In genomic region chr19:39052243-39052746, GRCh38 we compare ENCODE assay signal across 8 cellular contexts. TPM values are rescaled to one million over a fixed set of nuclear protein-coding genes. Genes with fewer than 3 reads are reported as not detected.
DNase-seq lines count a peak whose midpoint lies in the region; ATAC-seq and TF ChIP-seq lines count a peak whose summit lies in the region.

No MANE protein-coding gene starts in this region.

- DNase-seq in COLO668 (lab: John Stamatoyannopoulos, UW; ENCODE audit: unreplicated experiment) (peak; percentile 40), WTC11 (ENCODE audit: low spot score) (peak; percentile 83), MCF 10A (ENCODE audit: unreplicated experiment) (peak; percentile 62), kidney tubule cell (ENCODE audit: low spot score) (peak; percentile 61)
- peak; percentile 53 for DNase-seq in stimulated activated CD4-positive, alpha-beta T cell treated with anti-CD3 and anti-CD28 coated beads, Interleukin-2, amount 100 ng/mL, for 4 hours (ENCODE audit: low read depth)

- H3K27me3 Mint-ChIP-seq in WTC11 (ENCODE audit: low read depth) (peaks cover 12% of the 10 kb centered on the region), MCF 10A (ENCODE audit: insufficient read depth, unreplicated experiment) (no peaks in the 10 kb centered on the region)

- H3K36me3 Mint-ChIP-seq in WTC11: no peaks in the 10 kb centered on the region
- no peaks in the 10 kb centered on the region for H3K36me3 Mint-ChIP-seq in MCF 10A (ENCODE audit: insufficient read depth, unreplicated experiment)

- POLR2A ChIA-PET in WTC11 (lab: Charles Lee) (interaction anchor here (0.8 kb wide), 1 partner anchor 19 kb away, joined by 3 read pairs; no protein-coding TSS in a partner anchor), MCF 10A (lab: Yijun Ruan, JAX) (no interaction called here)

- intact Hi-C loops in MCF 10A (cut with micrococcal nuclease): loop anchor here (1.0 kb wide), 3 partner anchors 58 to 276 kb away; no protein-coding TSS in a partner anchor

- CTCF ChIA-PET in WTC11 (lab: Charles Lee): interaction anchor here (0.5 to 4.6 kb wide), 38 partner anchors 9 to 408 kb away, joined by 3 to 28 read pairs (median 4); partner anchors contain the start of genes FBXO17, FBXO27, IFNL1 and SAMD4B
- CTCF ChIA-PET in MCF 10A (lab: Yijun Ruan, JAX): interaction anchor here (0.5 to 1.9 kb wide), 14 partner anchors 9 to 275 kb away, joined by 3 to 11 read pairs (median 3); partner anchors contain the start of gene NCCRP1

- no TSS peak for BruUV-seq in MCF 10A (replicated peaks; lab: Mats Ljungman, UMichigan)

- TF ChIP-seq CTCF in WTC11 (IDR thresholded peaks at IDR 0.05): peak; percentile 96
- TF ChIP-seq CTCF in MCF 10A (IDR thresholded peaks at IDR 0.05; ENCODE audit: unreplicated experiment): peak; percentile 90

- H3K4me3 Mint-ChIP-seq in WTC11 (no peak overlapping the region), MCF 10A (ENCODE audit: unreplicated experiment) (no peak overlapping the region)

- H3K4me1 Mint-ChIP-seq in WTC11 (no peaks in the 10 kb centered on the region), MCF 10A (ENCODE audit: insufficient read depth, unreplicated experiment) (no peaks in the 10 kb centered on the region)

- TF ChIP-seq EP300 in Ishikawa (IDR thresholded peaks at IDR 0.05; ENCODE audit: borderline replicate concordance): no peak

- no peak overlapping the region for H3K27ac Mint-ChIP-seq in WTC11
- no peak overlapping the region for H3K27ac Mint-ChIP-seq in MCF 10A (ENCODE audit: low read depth, unreplicated experiment)

- TF ChIP-seq RAD21 in Ishikawa (IDR thresholded peaks at IDR 0.05; ENCODE audit: low read depth): peak; percentile 84

- H3K9me3 Mint-ChIP-seq in WTC11 (peaks cover 16% of the 10 kb centered on the region), MCF 10A (ENCODE audit: unreplicated experiment) (peaks cover 2% of the 10 kb centered on the region)

- ATAC-seq in WTC11: peak; percentile 98
- ATAC-seq in HG02852 (IDR thresholded peaks at IDR 0.05; ENCODE audit: unreplicated experiment): no peak
- no peak for ATAC-seq in GM21515 (IDR thresholded peaks at IDR 0.05; ENCODE audit: unreplicated experiment)

TF ChIP-seq in Ishikawa, 13 proteins besides CTCF, POLR2A, EP300 and RAD21:
- TF ChIP-seq TEAD4 (IDR thresholded peaks at IDR 0.05) (no peak), FOXM1 (IDR thresholded peaks at IDR 0.05; ENCODE audit: borderline replicate concordance, low read depth) (no peak), EGR1 (IDR thresholded peaks at IDR 0.05) (no peak), YY1 (IDR thresholded peaks at IDR 0.05; ENCODE audit: low read depth) (no peak), REST (IDR thresholded peaks at IDR 0.05; ENCODE audit: low read depth) (no peak)

TF ChIP-seq in WTC11, 78 proteins besides CTCF, POLR2A, EP300 and RAD21:
- TF ChIP-seq EMX1 (CRISPR knock-in tag; IDR thresholded peaks at IDR 0.05) (no peak), NFE2L1 (CRISPR knock-in tag; IDR thresholded peaks at IDR 0.05) (no peak), SOX15 (CRISPR knock-in tag; IDR thresholded peaks at IDR 0.05) (no peak), ZNF512 (CRISPR knock-in tag; IDR thresholded peaks at IDR 0.05; ENCODE audit: borderline replicate concordance) (no peak), ZNF416 (CRISPR knock-in tag; IDR thresholded peaks at IDR 0.05) (no peak), CREB1 (CRISPR knock-in tag; IDR thresholded peaks at IDR 0.05) (no peak), E2F1 (CRISPR knock-in tag; IDR thresholded peaks at IDR 0.05) (0 out of 2 replicates have a peak, but pooled peaks have one; percentile 22), CBFB (CRISPR knock-in tag; IDR thresholded peaks at IDR 0.05; ENCODE audit: low read depth) (no peak), ZNF121 (CRISPR knock-in tag; IDR thresholded peaks at IDR 0.05) (peak; percentile 92), RELA (CRISPR knock-in tag; IDR thresholded peaks at IDR 0.05; ENCODE audit: borderline replicate concordance) (no peak), NR3C1 (CRISPR knock-in tag; conservative IDR thresholded peaks at IDR 0.05; ENCODE audit: low read depth) (no peak), NR1H2 (CRISPR knock-in tag; IDR thresholded peaks at IDR 0.05) (no peak)
- TF ChIP-seq, protein P1, sequence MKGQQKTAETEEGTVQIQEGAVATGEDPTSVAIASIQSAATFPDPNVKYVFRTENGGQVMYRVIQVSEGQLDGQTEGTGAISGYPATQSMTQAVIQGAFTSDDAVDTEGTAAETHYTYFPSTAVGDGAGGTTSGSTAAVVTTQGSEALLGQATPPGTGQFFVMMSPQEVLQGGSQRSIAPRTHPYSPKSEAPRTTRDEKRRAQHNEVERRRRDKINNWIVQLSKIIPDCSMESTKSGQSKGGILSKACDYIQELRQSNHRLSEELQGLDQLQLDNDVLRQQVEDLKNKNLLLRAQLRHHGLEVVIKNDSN (CRISPR knock-in tag; IDR thresholded peaks at IDR 0.05): no peak
- TF ChIP-seq, protein P2, sequence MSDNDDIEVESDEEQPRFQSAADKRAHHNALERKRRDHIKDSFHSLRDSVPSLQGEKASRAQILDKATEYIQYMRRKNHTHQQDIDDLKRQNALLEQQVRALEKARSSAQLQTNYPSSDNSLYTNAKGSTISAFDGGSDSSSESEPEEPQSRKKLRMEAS (CRISPR knock-in tag; IDR thresholded peaks at IDR 0.05): 0 out of 2 replicates have a peak, but pooled peaks have one; percentile 38
- TF ChIP-seq, protein P3, sequence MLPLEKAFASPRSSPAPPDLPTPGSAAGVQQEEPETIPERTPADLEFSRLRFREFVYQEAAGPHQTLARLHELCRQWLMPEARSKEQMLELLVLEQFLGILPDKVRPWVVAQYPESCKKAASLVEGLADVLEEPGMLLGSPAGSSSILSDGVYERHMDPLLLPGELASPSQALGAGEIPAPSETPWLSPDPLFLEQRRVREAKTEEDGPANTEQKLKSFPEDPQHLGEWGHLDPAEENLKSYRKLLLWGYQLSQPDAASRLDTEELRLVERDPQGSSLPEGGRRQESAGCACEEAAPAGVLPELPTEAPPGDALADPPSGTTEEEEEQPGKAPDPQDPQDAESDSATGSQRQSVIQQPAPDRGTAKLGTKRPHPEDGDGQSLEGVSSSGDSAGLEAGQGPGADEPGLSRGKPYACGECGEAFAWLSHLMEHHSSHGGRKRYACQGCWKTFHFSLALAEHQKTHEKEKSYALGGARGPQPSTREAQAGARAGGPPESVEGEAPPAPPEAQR (CRISPR knock-in tag; IDR thresholded peaks at IDR 0.05): no peak
- TF ChIP-seq, protein P4, sequence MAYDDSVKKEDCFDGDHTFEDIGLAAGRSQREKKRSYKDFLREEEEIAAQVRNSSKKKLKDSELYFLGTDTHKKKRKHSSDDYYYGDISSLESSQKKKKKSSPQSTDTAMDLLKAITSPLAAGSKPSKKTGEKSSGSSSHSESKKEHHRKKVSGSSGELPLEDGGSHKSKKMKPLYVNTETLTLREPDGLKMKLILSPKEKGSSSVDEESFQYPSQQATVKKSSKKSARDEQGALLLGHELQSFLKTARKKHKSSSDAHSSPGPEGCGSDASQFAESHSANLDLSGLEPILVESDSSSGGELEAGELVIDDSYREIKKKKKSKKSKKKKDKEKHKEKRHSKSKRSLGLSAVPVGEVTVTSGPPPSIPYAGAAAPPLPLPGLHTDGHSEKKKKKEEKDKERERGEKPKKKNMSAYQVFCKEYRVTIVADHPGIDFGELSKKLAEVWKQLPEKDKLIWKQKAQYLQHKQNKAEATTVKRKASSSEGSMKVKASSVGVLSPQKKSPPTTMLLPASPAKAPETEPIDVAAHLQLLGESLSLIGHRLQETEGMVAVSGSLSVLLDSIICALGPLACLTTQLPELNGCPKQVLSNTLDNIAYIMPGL (CRISPR knock-in tag; IDR thresholded peaks at IDR 0.05): no peak

RNA-seq across cellular contexts. Expression of gene FBXO27, which starts 19.9 kb away (rescaled TPM):
- 18.9 to 22.7 TPM (median 20.0 TPM) in 3 replicates for total RNA-seq in WTC11 (2021)
- 0.28 TPM in 1 of 2 replicates, not detected in the other for total RNA-seq in MCF 10A (2022)

RNA-seq across cellular contexts. Expression of gene ACP7, which starts 31.9 kb away (rescaled TPM):
- total RNA-seq in WTC11 (2021) (0.09 to 0.11 TPM (median 0.11 TPM) in 3 replicates), MCF 10A (2022) (not detected in 2 replicates)

Comparison
In these comparisons a context has a peak if more than half of its experiments do, and no peak if none do; other contexts are left out.
1. RNA of gene FBXO27, which starts 19.9 kb away (total RNA-seq): 18.9 to 22.7 TPM in WTC11; 0.28 TPM in MCF 10A; every median in the first group is over 10 times any median in the second.
2. Peak in every context shown above with its lines, with median percentiles within 50 percentile points of each other: DNase-seq.